ENCODE assay signal across 24 cellular contexts in genomic region chr17:82045916-82046484, GRCh38.
"Had no signal": no experiment of that assay in that cellular context is flagged by ENCODE, and none has a peak within 500 bp of the region (broad histone marks: within the 10 kb centered on the region; RNA-seq: fewer than 3 reads in every experiment).

No MANE protein-coding gene starts in this region.

- H3K9me3 ChIP-seq: colonic mucosa, esophagus muscularis mucosa, heart right ventricle, left ventricle myocardium inferior, lower lobe of right lung, prostate gland, right atrium auricular region, sigmoid colon, testis, tibial artery, upper lobe of left lung had no signal

- H3K4me1 ChIP-seq: testis had no signal

- ATAC-seq: heart right ventricle; left colon; lower lobe of right lung; natural killer cell; stimulated activated memory B cell treated with anti-CD40 and anti-IgM and Interleukin-4, amounts not matched to agents 10 μg/mL and 1 μg/mL and 100 μg/mL, for 72 hours; stimulated activated naive CD8-positive, alpha-beta T cell treated with anti-CD3 and anti-CD28 coated beads, Interleukin-15, Interleukin-2, amounts not matched to agents 100 U/mL and 50 U/mL, for 24 hours had no signal

- H3K9me3 Mint-ChIP-seq: dendritic cell treated with granulocyte-macrophage colony-stimulating factor and Interleukin-4, amounts not matched to agents 40 ng/mL and 50 ng/mL, for 4 days; natural killer cell; stimulated activated memory B cell treated with anti-CD40 and anti-IgM and Interleukin-4, amounts not matched to agents 10 μg/mL and 1 μg/mL and 100 μg/mL, for 72 hours had no signal

- H3K36me3 Mint-ChIP-seq: natural killer cell had no signal

- DNase-seq: colonic mucosa; effector memory CD4-positive, alpha-beta T cell; foreskin melanocyte; glutamatergic neuron; hippocampal formation; left colon; left ventricle myocardium inferior; lower lobe of right lung; natural killer cell; nucleus accumbens; sigmoid colon; stimulated activated CD4-positive, alpha-beta T cell treated with anti-CD3 and anti-CD28 coated beads, Interleukin-2, amount 100 ng/mL, for 24 hours; stimulated activated CD4-positive, alpha-beta T cell treated with anti-CD3 and anti-CD28 coated beads, Interleukin-4, amount 100 ng/mL, for 24 hours; stimulated activated naive CD8-positive, alpha-beta T cell treated with anti-CD3 and anti-CD28 coated beads, Interleukin-15, Interleukin-2, amounts not matched to agents 100 U/mL and 50 U/mL, for 24 hours; substantia nigra; testis; tibial artery had no signal

- H3K4me3 ChIP-seq: colonic mucosa, esophagus muscularis mucosa, heart right ventricle, left ventricle myocardium inferior, lower lobe of right lung, prostate gland, right atrium auricular region, sigmoid colon, testis, tibial artery, upper lobe of left lung had no signal

- H3K36me3 ChIP-seq: colonic mucosa had no signal

- H3K27me3 Mint-ChIP-seq: stimulated activated memory B cell treated with anti-CD40 and anti-IgM and Interleukin-4, amounts not matched to agents 10 μg/mL and 1 μg/mL and 100 μg/mL, for 72 hours had no signal

- H3K4me3 Mint-ChIP-seq: dendritic cell treated with granulocyte-macrophage colony-stimulating factor and Interleukin-4, amounts not matched to agents 40 ng/mL and 50 ng/mL, for 4 days; natural killer cell; stimulated activated memory B cell treated with anti-CD40 and anti-IgM and Interleukin-4, amounts not matched to agents 10 μg/mL and 1 μg/mL and 100 μg/mL, for 72 hours had no signal

- H3K27ac Mint-ChIP-seq: dendritic cell treated with granulocyte-macrophage colony-stimulating factor and Interleukin-4, amounts not matched to agents 40 ng/mL and 50 ng/mL, for 4 days; natural killer cell; stimulated activated memory B cell treated with anti-CD40 and anti-IgM and Interleukin-4, amounts not matched to agents 10 μg/mL and 1 μg/mL and 100 μg/mL, for 72 hours had no signal

- H3K27ac ChIP-seq: colonic mucosa, esophagus muscularis mucosa, heart right ventricle, left ventricle myocardium inferior, lower lobe of right lung, prostate gland, right atrium auricular region, sigmoid colon, testis, tibial artery, upper lobe of left lung had no signal

- H3K27me3 ChIP-seq: colonic mucosa, esophagus muscularis mucosa, heart right ventricle, right atrium auricular region, sigmoid colon, testis, tibial artery, upper lobe of left lung had no signal
